Comparison of ENCODE assay signal across 1 cellular context in genomic region chr4:168536448-168536847, GRCh38.
TF ChIP-seq lines count a peak whose summit lies in the region.

No MANE protein-coding gene starts in this region.

TF ChIP-seq in K562, 482 proteins besides CTCF, POLR2A, EP300 and RAD21 (continued from another document):
- peak; percentile 83 for TF ChIP-seq MGA (IDR thresholded peaks at IDR 0.05)
- TF ChIP-seq MEF2D (tag; conservative IDR thresholded peaks at IDR 0.05; ENCODE audit: low read depth): 0 out of 2 replicates have a peak, but pooled peaks have one; percentile 18
- peak in 1 of 3 experiments; percentile 18 for TF ChIP-seq YY1 (IDR thresholded peaks at IDR 0.05; ENCODE audit: borderline replicate concordance in 1 of 3, control insufficient read depth in 1 of 3, extremely low read depth in 1 of 3, insufficient read depth in 3 of 3, insufficient read length in 1 of 3, insufficient replicate concordance in 2 of 3, low read depth in 1 of 3, low read length in 2 of 3)
- no peak for TF ChIP-seq CREB1 (IDR thresholded peaks at IDR 0.05)
- TF ChIP-seq CREB1 (CRISPR knock-in tag; IDR thresholded peaks at IDR 0.05): no peak
- no peak for TF ChIP-seq ZNF431 (CRISPR knock-in tag; IDR thresholded peaks at IDR 0.05)
- TF ChIP-seq POLR2AphosphoS5 (IDR thresholded peaks at IDR 0.05; ENCODE audit: control insufficient read depth, insufficient read depth, low read depth, low read length): no peak
- peak; percentile 76 for TF ChIP-seq RBM25 (IDR thresholded peaks at IDR 0.05; ENCODE audit: low read depth, low read length, severe bottlenecking)
- TF ChIP-seq, protein P1, sequence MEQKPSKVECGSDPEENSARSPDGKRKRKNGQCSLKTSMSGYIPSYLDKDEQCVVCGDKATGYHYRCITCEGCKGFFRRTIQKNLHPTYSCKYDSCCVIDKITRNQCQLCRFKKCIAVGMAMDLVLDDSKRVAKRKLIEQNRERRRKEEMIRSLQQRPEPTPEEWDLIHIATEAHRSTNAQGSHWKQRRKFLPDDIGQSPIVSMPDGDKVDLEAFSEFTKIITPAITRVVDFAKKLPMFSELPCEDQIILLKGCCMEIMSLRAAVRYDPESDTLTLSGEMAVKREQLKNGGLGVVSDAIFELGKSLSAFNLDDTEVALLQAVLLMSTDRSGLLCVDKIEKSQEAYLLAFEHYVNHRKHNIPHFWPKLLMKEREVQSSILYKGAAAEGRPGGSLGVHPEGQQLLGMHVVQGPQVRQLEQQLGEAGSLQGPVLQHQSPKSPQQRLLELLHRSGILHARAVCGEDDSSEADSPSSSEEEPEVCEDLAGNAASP (IDR thresholded peaks at IDR 0.05): no peak
- peak; percentile 74 for TF ChIP-seq ARHGAP35 (IDR thresholded peaks at IDR 0.05; ENCODE audit: partially characterized antibody)
- TF ChIP-seq L3MBTL2 (IDR thresholded peaks at IDR 0.05): peak; percentile 86
- TF ChIP-seq, protein P2, sequence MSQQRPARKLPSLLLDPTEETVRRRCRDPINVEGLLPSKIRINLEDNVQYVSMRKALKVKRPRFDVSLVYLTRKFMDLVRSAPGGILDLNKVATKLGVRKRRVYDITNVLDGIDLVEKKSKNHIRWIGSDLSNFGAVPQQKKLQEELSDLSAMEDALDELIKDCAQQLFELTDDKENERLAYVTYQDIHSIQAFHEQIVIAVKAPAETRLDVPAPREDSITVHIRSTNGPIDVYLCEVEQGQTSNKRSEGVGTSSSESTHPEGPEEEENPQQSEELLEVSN (IDR thresholded peaks at IDR 0.05; ENCODE audit: borderline replicate concordance in 1 of 2, extremely low read depth in 1 of 2, insufficient read depth in 1 of 2, insufficient read length in 1 of 2, low read depth in 1 of 2, low read length in 1 of 2, poor library complexity in 1 of 2, severe bottlenecking in 1 of 2): peak in 1 of 2 experiments; percentile 12
- TF ChIP-seq, protein P3, sequence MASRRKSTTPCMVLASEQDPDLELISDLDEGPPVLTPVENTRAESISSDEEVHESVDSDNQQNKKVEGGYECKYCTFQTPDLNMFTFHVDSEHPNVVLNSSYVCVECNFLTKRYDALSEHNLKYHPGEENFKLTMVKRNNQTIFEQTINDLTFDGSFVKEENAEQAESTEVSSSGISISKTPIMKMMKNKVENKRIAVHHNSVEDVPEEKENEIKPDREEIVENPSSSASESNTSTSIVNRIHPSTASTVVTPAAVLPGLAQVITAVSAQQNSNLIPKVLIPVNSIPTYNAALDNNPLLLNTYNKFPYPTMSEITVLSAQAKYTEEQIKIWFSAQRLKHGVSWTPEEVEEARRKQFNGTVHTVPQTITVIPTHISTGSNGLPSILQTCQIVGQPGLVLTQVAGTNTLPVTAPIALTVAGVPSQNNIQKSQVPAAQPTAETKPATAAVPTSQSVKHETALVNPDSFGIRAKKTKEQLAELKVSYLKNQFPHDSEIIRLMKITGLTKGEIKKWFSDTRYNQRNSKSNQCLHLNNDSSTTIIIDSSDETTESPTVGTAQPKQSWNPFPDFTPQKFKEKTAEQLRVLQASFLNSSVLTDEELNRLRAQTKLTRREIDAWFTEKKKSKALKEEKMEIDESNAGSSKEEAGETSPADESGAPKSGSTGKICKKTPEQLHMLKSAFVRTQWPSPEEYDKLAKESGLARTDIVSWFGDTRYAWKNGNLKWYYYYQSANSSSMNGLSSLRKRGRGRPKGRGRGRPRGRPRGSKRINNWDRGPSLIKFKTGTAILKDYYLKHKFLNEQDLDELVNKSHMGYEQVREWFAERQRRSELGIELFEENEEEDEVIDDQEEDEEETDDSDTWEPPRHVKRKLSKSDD (conservative IDR thresholded peaks at IDR 0.05; ENCODE audit: low read length): 0 out of 2 replicates have a peak, but pooled peaks have one; percentile 61
